26 cellular contexts compared by ENCODE assay signal in the genomic region with DNA sequence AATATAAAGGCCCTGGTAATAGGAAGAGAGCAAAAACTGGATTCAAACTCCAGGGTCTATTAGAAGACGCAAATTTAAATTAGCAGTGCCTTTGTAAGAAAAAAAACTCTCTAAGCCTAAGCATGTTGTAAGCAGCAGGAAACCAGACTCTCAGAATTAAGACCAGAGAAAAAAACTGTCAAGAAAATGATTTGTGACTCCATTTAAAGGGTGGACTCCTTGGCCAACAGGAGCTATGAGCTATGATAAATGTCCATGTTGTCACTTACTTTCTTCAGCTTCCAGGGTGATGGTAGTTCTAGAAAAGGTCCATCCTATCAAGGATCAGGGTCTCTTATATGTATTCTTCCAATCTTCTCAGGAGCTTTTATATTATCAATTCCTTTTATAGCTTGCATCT. TPM values are rescaled to one million over a fixed set of nuclear protein-coding genes. Genes with fewer than 3 reads are reported as not detected.
"Had no signal": no experiment of that assay in that cellular context is flagged by ENCODE, and none has a peak within 500 bp of the region (broad histone marks: within the 10 kb centered on the region; RNA-seq: fewer than 3 reads in every experiment).

No MANE protein-coding gene starts in this region.

- H3K27ac Mint-ChIP-seq: mesothelial cell of epicardium; natural killer cell; progenitor cell of endocrine pancreas; stimulated activated naive CD8-positive, alpha-beta T cell treated with anti-CD3 and anti-CD28 coated beads, Interleukin-15, Interleukin-2, amounts not matched to agents 100 ng/mL and 50 ng/mL, for 24 hours; type B pancreatic cell had no signal

- DNase-seq: hippocampal formation; kidney; left colon; left lung; mesendoderm; naive B cell; natural killer cell; ovary; right lobe of liver; stimulated activated CD4-positive, alpha-beta T cell treated with anti-CD3 and anti-CD28 coated beads, Interleukin-12 subunit alpha, Interleukin-12 subunit beta, amount 100 ng/mL, for 4 hours; stimulated activated CD4-positive, alpha-beta T cell treated with anti-CD3 and anti-CD28 coated beads, Interleukin-15, amount 100 ng/mL, for 24 hours; stimulated activated CD4-positive, alpha-beta T cell treated with anti-CD3 and anti-CD28 coated beads, Interleukin-2, amount 100 ng/mL, for 24 hours; stimulated activated CD4-positive, alpha-beta T cell treated with anti-CD3 and anti-CD28 coated beads, Interleukin-4, amount 100 ng/mL, for 1 hour; stimulated activated naive CD4-positive, alpha-beta T cell; uterus had no signal

- H3K36me3 Mint-ChIP-seq: mesothelial cell of epicardium, naive B cell, natural killer cell, type B pancreatic cell had no signal

- H3K4me3 Mint-ChIP-seq: mesothelial cell of epicardium; natural killer cell; stimulated activated naive CD8-positive, alpha-beta T cell treated with anti-CD3 and anti-CD28 coated beads, Interleukin-15, Interleukin-2, amounts not matched to agents 100 ng/mL and 50 ng/mL, for 24 hours; type B pancreatic cell had no signal

- H3K4me1 ChIP-seq: left lung, right atrium auricular region, right lobe of liver, suprapubic skin, uterus had no signal

- H3K4me3 ChIP-seq: left lung, lung, ovary, right atrium auricular region, right lobe of liver, skin epidermis, suprapubic skin, thoracic aorta, tibial nerve, uterus had no signal

- H3K27ac ChIP-seq: left lung, ovary, right atrium auricular region, right lobe of liver, skin epidermis, suprapubic skin, thoracic aorta, tibial nerve, uterus had no signal

- H3K9me3 ChIP-seq: left lung, ovary, right atrium auricular region, right lobe of liver, suprapubic skin, thoracic aorta, tibial nerve, uterus had no signal

- H3K27me3 Mint-ChIP-seq: naive B cell; progenitor cell of endocrine pancreas; stimulated activated naive CD8-positive, alpha-beta T cell treated with anti-CD3 and anti-CD28 coated beads, Interleukin-15, Interleukin-2, amounts not matched to agents 100 ng/mL and 50 ng/mL, for 24 hours; type B pancreatic cell had no signal

- H3K36me3 ChIP-seq: left lung, ovary, right atrium auricular region, right lobe of liver, suprapubic skin, thoracic aorta, tibial nerve, uterus had no signal

- H3K9me3 Mint-ChIP-seq: mesothelial cell of epicardium; naive B cell; natural killer cell; stimulated activated naive CD8-positive, alpha-beta T cell treated with anti-CD3 and anti-CD28 coated beads, Interleukin-15, Interleukin-2, amounts not matched to agents 100 ng/mL and 50 ng/mL, for 24 hours; type B pancreatic cell had no signal

- H3K4me1 Mint-ChIP-seq: mesothelial cell of epicardium had no signal

RNA-seq across cellular contexts. Expression of a gene that starts 36.0 kb away (rescaled TPM):
- total RNA-seq: left colon, lower leg skin had no signal
